In the genomic region with DNA sequence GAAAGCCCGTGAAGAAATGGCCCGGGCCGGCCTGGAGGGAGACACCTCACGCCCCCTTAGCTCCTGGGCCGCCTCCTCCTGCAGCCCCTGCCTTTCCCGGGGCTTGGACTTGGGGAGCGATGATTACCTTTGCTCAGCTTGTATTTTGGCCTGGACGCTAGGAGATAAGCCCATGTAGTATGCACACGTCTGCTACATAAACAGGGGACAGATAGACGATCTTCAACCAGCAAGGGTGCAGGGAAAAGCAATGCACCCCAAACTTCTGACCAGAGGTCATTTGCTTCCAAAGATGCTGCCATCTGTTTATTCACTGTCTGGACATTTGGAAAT, we compare ENCODE assay signal across 12 cellular contexts. TPM values are rescaled to one million over a fixed set of nuclear protein-coding genes. Genes with fewer than 3 reads are reported as not detected.
DNase-seq lines count a peak whose midpoint lies in the region; ATAC-seq, FAIRE-seq and TF ChIP-seq lines count a peak whose summit lies in the region.
"Had no signal": no experiment of that assay in that cellular context is flagged by ENCODE, and none has a peak within 500 bp of the region (broad histone marks: within the 10 kb centered on the region; RNA-seq: fewer than 3 reads in every experiment).

No MANE protein-coding gene starts in this region.

- no peaks in the 10 kb centered on the region for H3K79me1 ChIP-seq in H9 (ENCODE audit: insufficient read depth, low read depth, low read length, poor library complexity, severe bottlenecking)

- intact Hi-C loops in GM12878 (cut with micrococcal nuclease; ENCODE audit: unreplicated experiment): no loop called here

- H4K5ac ChIP-seq in H9 (ENCODE audit: insufficient read length, low read depth, low read length): no peak overlapping the region

- POLR2A ChIA-PET in GM12878 (lab: Charles Lee): interaction anchor here (0.6 to 11.3 kb wide), 5 partner anchors 13 to 1076 kb away, joined by 3 to 184 read pairs (median 29); no protein-coding TSS in a partner anchor

- RAD21 ChIA-PET in GM12878 (lab: Charles Lee; ENCODE audit: unreplicated experiment): interaction anchor here (1.3 to 6.3 kb wide), 4 partner anchors 13 to 68 kb away, joined by 3 to 117 read pairs (median 48); no protein-coding TSS in a partner anchor

- H3K27me3 ChIP-seq in H9 (ENCODE audit: insufficient read depth, low read length): peaks cover 40% of the 10 kb centered on the region
- H3K27me3 ChIP-seq in GM12878 (replicated peaks in 1 of 2; ENCODE audit: control insufficient read depth in 2 of 2, insufficient read depth in 2 of 2, low read length in 1 of 2): no peaks in the 10 kb centered on the region
- H3K27me3 ChIP-seq in neural progenitor cell: peaks cover 85% of the 10 kb centered on the region

- H4K91ac ChIP-seq in H9 (ENCODE audit: insufficient read length, low read depth, low read length): no peak overlapping the region

- TF ChIP-seq RAD21 in GM12878 (IDR thresholded peaks at IDR 0.05; ENCODE audit: insufficient read depth, low read depth, low read length): no peak

- no peaks in the 10 kb centered on the region for H3K9me3 ChIP-seq in H9 (ENCODE audit: control insufficient read depth, low read depth, low read length)
- H3K9me3 ChIP-seq in GM12878 (replicated peaks; ENCODE audit: control insufficient read depth, insufficient read depth, low read length): no peaks in the 10 kb centered on the region
- H3K9me3 ChIP-seq in neural progenitor cell (ENCODE audit: low read depth): no peaks in the 10 kb centered on the region

- H3K27me3 Mint-ChIP-seq in activated T-cell treated with anti-CD3 and anti-CD28 coated beads, Interleukin-2, amount 50 U/mL, for 4 hours (ENCODE audit: low read depth): peaks cover 51% of the 10 kb centered on the region
- H3K27me3 Mint-ChIP-seq in H9 (ENCODE audit: low read depth) (peaks cover 78% of the 10 kb centered on the region), neural progenitor cell (ENCODE audit: insufficient read depth, low read depth) (peaks cover 54% of the 10 kb centered on the region)

- H3K79me2 ChIP-seq in H9 (ENCODE audit: insufficient read depth, low read length) (peaks cover 3% of the 10 kb centered on the region; the same call in 1 of the 2 replicates), GM12878 (ENCODE audit: control insufficient read depth, insufficient read depth, low read length) (peaks cover 79% of the 10 kb centered on the region), neural progenitor cell (ENCODE audit: low read depth) (peaks cover 11% of the 10 kb centered on the region)

- H3K4me2 ChIP-seq in H9 (ENCODE audit: insufficient read depth, insufficient read length, low read length) (peak overlapping the region; percentile 65), GM12878 (ENCODE audit: control insufficient read depth, insufficient read depth) (peak overlapping the region; percentile 75), neural progenitor cell (peak overlapping the region; percentile 83)

- WGBS in H9 (ENCODE audit: extremely low coverage, insufficient read length, low lambda C conversion rate): no CpG with 5 or more reads among the region's 10 CpGs
- WGBS in GM12878 (ENCODE audit: insufficient coverage, insufficient replicate concordance, low lambda C conversion rate, missing lambda C conversion rate): 33% methylated on average over 10 of the region's 10 CpGs

- peaks cover 28% of the 10 kb centered on the region for H3K23me2 ChIP-seq in H9 (ENCODE audit: insufficient read length, low read depth, low read length, poor library complexity, severe bottlenecking)

- no peak overlapping the region for H2BK12ac ChIP-seq in H9 (ENCODE audit: insufficient read length, low read depth, low read length)

- no peak overlapping the region for H3K18ac ChIP-seq in H9 (ENCODE audit: insufficient read length, low read depth, low read length)

- H3K14ac ChIP-seq in H9 (ENCODE audit: insufficient read depth, low read length): no peak overlapping the region

- peaks cover 22% of the 10 kb centered on the region for H3K4me1 Mint-ChIP-seq in activated T-cell treated with anti-CD3 and anti-CD28 coated beads, Interleukin-2, amount 50 U/mL, for 4 hours (ENCODE audit: low read depth)
- peaks cover 27% of the 10 kb centered on the region in 2 experiments for H3K4me1 Mint-ChIP-seq in H9
- H3K4me1 Mint-ChIP-seq in neural progenitor cell: peaks cover 21% of the 10 kb centered on the region

- no peak overlapping the region for H2BK5ac ChIP-seq in H9 (ENCODE audit: insufficient read length, low read length)

- H3K36me3 ChIP-seq in GM12878 (ENCODE audit: control insufficient read depth in 2 of 2, insufficient read depth in 2 of 2, low read length in 1 of 2) (peaks cover 0 to 2% of the 10 kb centered on the region in 2 experiments; a peak in 2 of 4 replicates), neural progenitor cell (no peaks in the 10 kb centered on the region)

- H2BK20ac ChIP-seq in H9 (ENCODE audit: low read depth, low read length, poor library complexity, severe bottlenecking): no peak overlapping the region

- H3K4me3 ChIP-seq in GM12878 (peak overlapping the region; percentile 82), neural progenitor cell (peak overlapping the region; percentile 42)
- H3K4me3 ChIP-seq: SK-N-MC had no signal

- H3K36me3 Mint-ChIP-seq in activated T-cell treated with anti-CD3 and anti-CD28 coated beads, Interleukin-2, amount 50 U/mL, for 4 hours (ENCODE audit: insufficient read depth): no peaks in the 10 kb centered on the region
- no peaks in the 10 kb centered on the region; a peak in 2 of 7 replicates for H3K36me3 Mint-ChIP-seq in H9 (ENCODE audit: insufficient read depth in 1 of 3, low read depth in 3 of 3)
- no peaks in the 10 kb centered on the region for H3K36me3 Mint-ChIP-seq in neural progenitor cell
- H3K36me3 Mint-ChIP-seq: immature natural killer cell had no signal

- no peak overlapping the region for H3T11ph ChIP-seq in H9 (ENCODE audit: low read length)

- H3K27ac ChIP-seq in H9 (ENCODE audit: insufficient read length, low read depth, low read length): no peak overlapping the region
- H3K27ac ChIP-seq in GM12878 (ENCODE audit: control insufficient read depth, insufficient read depth): peak overlapping the region; percentile 66
- H3K27ac ChIP-seq in neural progenitor cell: no peak overlapping the region
- H3K27ac ChIP-seq: SK-N-MC had no signal

- H3F3A ChIP-seq in neural progenitor cell (ENCODE audit: low read depth): peaks cover 20% of the 10 kb centered on the region

- no peak for TF ChIP-seq EP300 in GM12878 (IDR thresholded peaks at IDR 0.05; ENCODE audit: borderline replicate concordance in 1 of 2, control insufficient read depth in 1 of 2, low read depth in 2 of 2, low read length in 2 of 2)

- H2BK120ac ChIP-seq in H9 (ENCODE audit: low read depth, low read length, poor library complexity, severe bottlenecking): no peak overlapping the region

- H4K8ac ChIP-seq in H9 (replicated peaks; ENCODE audit: insufficient read length, low read depth, low read length): no peak overlapping the region

- TF ChIP-seq CTCF in H9 (conservative IDR thresholded peaks at IDR 0.05) (no peak), GM12878 (IDR thresholded peaks at IDR 0.05 in 2 of 3, conservative IDR thresholded peaks at IDR 0.05 in 1 of 3; ENCODE audit: control insufficient read depth in 2 of 3, extremely low read depth in 1 of 3, insufficient read depth in 1 of 3, low read depth in 3 of 3, low read length in 3 of 3) (no peak), neural progenitor cell (IDR thresholded peaks at IDR 0.05) (no peak)

- SMC1A ChIA-PET in GM12878 (lab: Charles Lee; ENCODE audit: uncharacterized antibody, unreplicated experiment): interaction anchor here (5.8 to 7.7 kb wide), 3 partner anchors 13 to 24 kb away, joined by 53 to 117 read pairs (median 65); no protein-coding TSS in a partner anchor

- H3K56ac ChIP-seq in H9 (ENCODE audit: insufficient read length, low read depth, low read length): no peak overlapping the region

- no peaks in the 10 kb centered on the region for H3K9me3 Mint-ChIP-seq in activated T-cell treated with anti-CD3 and anti-CD28 coated beads, Interleukin-2, amount 50 U/mL, for 4 hours
- H3K9me3 Mint-ChIP-seq in H9 (peaks cover 0 to 2% of the 10 kb centered on the region in 2 experiments; a peak in 1 of 5 replicates), neural progenitor cell (peaks cover 2% of the 10 kb centered on the region)
- H3K9me3 Mint-ChIP-seq: immature natural killer cell had no signal

- H3K4me1 ChIP-seq in H9 (ENCODE audit: insufficient read depth, low read length) (no peaks in the 10 kb centered on the region), GM12878 (ENCODE audit: control insufficient read depth, insufficient read depth, low read length) (peaks cover 38% of the 10 kb centered on the region), neural progenitor cell (peaks cover 11% of the 10 kb centered on the region)

- no peak for FAIRE-seq in GM12878 (lab: Jason Lieb, UNC)
- FAIRE-seq: astrocyte had no signal

- H3K23ac ChIP-seq in H9 (ENCODE audit: insufficient read length, low read depth, low read length): no peak overlapping the region

- no peak overlapping the region; a peak in 1 of 7 replicates for H3K27ac Mint-ChIP-seq in H9
- H3K27ac Mint-ChIP-seq in neural progenitor cell: no peak overlapping the region
- H3K27ac Mint-ChIP-seq: immature natural killer cell had no signal

- ATAC-seq in activated T-cell treated with anti-CD3 and anti-CD28 coated beads, Interleukin-2, amount 50 U/mL, for 4 hours: no peak
- ATAC-seq in GM12878 (no peak), GM19351 (IDR thresholded peaks at IDR 0.05; ENCODE audit: unreplicated experiment) (no peak), GM21723 (IDR thresholded peaks at IDR 0.05; ENCODE audit: unreplicated experiment) (no peak), HG02885 (IDR thresholded peaks at IDR 0.05; ENCODE audit: poor library complexity, unreplicated experiment) (no peak)

- TSS peak; percentile 26 for BruUV-seq in GM12878 (replicated peaks; lab: Mats Ljungman, UMichigan)

- DNase-seq in activated T-cell treated with anti-CD3 and anti-CD28 coated beads, Interleukin-2, amount 50 U/mL, for 4 hours: no peak
- DNase-seq in activated T-cell treated with anti-CD3 and anti-CD28 coated beads, Interleukin-2, amount 50 U/mL, for 48 hours: no peak
- DNase-seq in H9: no peak
- no peak for DNase-seq in GM12878 (ENCODE audit: low read depth, low spot score)
- no peak for DNase-seq in neural progenitor cell (ENCODE audit: low spot score)
- DNase-seq: immature natural killer cell, midbrain had no signal

- H2AFZ ChIP-seq in H9 (ENCODE audit: low read length) (no peak overlapping the region), GM12878 (ENCODE audit: control insufficient read depth, low read depth, low read length) (peak overlapping the region; percentile 44), neural progenitor cell (replicated peaks) (no peak overlapping the region)

- no peak overlapping the region for H2BK15ac ChIP-seq in H9 (ENCODE audit: low read depth, low read length)

- in situ Hi-C loops in GM12878 (cut with MboI): no loop called here

- H3K4ac ChIP-seq in H9 (ENCODE audit: low read depth, low read length): no peak overlapping the region

- H3K9ac ChIP-seq in H9 (ENCODE audit: extremely low read depth, insufficient read length, low read length) (no peak overlapping the region), GM12878 (ENCODE audit: control insufficient read depth, insufficient read depth, low read length) (peak overlapping the region; percentile 82), neural progenitor cell (no peak overlapping the region)

- CTCF ChIA-PET in GM12878 (lab: Yijun Ruan, JAX): interaction anchor here (0.8 to 7.7 kb wide), 7 partner anchors 11 to 71 kb away, joined by 3 to 91 read pairs (median 4); no protein-coding TSS in a partner anchor

- no peak for TF ChIP-seq POLR2A in GM12878 (IDR thresholded peaks at IDR 0.05; ENCODE audit: low read depth, low read length)

- H2AK5ac ChIP-seq in H9 (ENCODE audit: insufficient read length, low read length): no peak overlapping the region

- H4K20me1 ChIP-seq in H9 (ENCODE audit: control insufficient read depth, insufficient read depth, insufficient read length): no peaks in the 10 kb centered on the region
- H4K20me1 ChIP-seq in GM12878 (ENCODE audit: control insufficient read depth, insufficient read depth): no peaks in the 10 kb centered on the region
- H4K20me1 ChIP-seq in neural progenitor cell (ENCODE audit: low read depth): peaks cover 39% of the 10 kb centered on the region

- peak overlapping the region; percentile 19 for H3K4me3 Mint-ChIP-seq in activated T-cell treated with anti-CD3 and anti-CD28 coated beads, Interleukin-2, amount 50 U/mL, for 4 hours
- H3K4me3 Mint-ChIP-seq in H9 (peak overlapping the region; percentile 55 to 56), neural progenitor cell (peak overlapping the region; percentile 65)

RNA-seq across cellular contexts. Expression of gene TP73, which starts 0.9 kb away (rescaled TPM):
- total RNA-seq in activated T-cell treated with anti-CD3 and anti-CD28 coated beads, Interleukin-2, amount 50 U/mL, for 4 hours: under 1 TPM; 0.05 to 0.16 (median 0.08) TPM
- total RNA-seq in H9 (2021) (4.7 and 4.9 TPM in 2 replicates), GM12878 (2014; rRNA removed) (18.6 and 20.4 TPM in 2 replicates), GM12878 (2014; rRNA removed; fragmentation: Illumina TruSeq; extraction: Trizol) (7.8 and 8.5 TPM in 2 replicates), GM12878 (2021) (49.6 and 54.2 TPM in 2 replicates), neural progenitor cell (ENCODE audit: low replicate concordance) (0.31 TPM in 1 of 2 replicates, not detected in the other)
- total RNA-seq in GM12878 (2013; cell fraction: nucleolus; rRNA removed): 89.6 and 102 TPM in 2 replicates
- 5.6 TPM for polyA plus RNA-seq in GM12878 (2011; ENCODE audit: low read depth)
- polyA plus RNA-seq in GM12878 (2011; rRNA removed) (3.3 and 6.5 TPM in 2 replicates), GM12878 (2014; fragmentation: Illumina TruSeq; extraction: Trizol) (3.4 and 9.3 TPM in 2 replicates), GM12878 (2014; fragmentation: Nextera tagmentation; extraction: Ambion mirVana) (under 1 TPM; 0.08 to 0.22 TPM), GM12878 (2014; rRNA removed) (20.4 and 28.7 TPM in 2 replicates), GM12878 (2016; fragmentation: Nextera tagmentation; extraction: Ambion mirVana) (10 to 100 TPM; 24.8 to 29.4 TPM)
- polyA plus RNA-seq in GM12878 (2011; cell fraction: cytosol; rRNA removed): 9.1 and 11.1 TPM in 2 replicates
- polyA plus RNA-seq in GM12878 (2011; cell fraction: nucleus; rRNA removed): 63.3 and 74.6 TPM in 2 replicates
- 19.5 and 20.0 TPM in 2 replicates for polyA plus RNA-seq in GM12878 (2012)
- 10.9 and 22.2 TPM in 2 replicates for polyA minus RNA-seq in GM12878 (2011; rRNA and poly(A)+ RNA removed)
- polyA minus RNA-seq in GM12878 (2011; cell fraction: cytosol; rRNA and poly(A)+ RNA removed): 13.4 and 15.6 TPM in 2 replicates
- polyA minus RNA-seq in GM12878 (2011; cell fraction: nucleus; rRNA and poly(A)+ RNA removed): 23.7 and 49.5 TPM in 2 replicates
- polyA plus RNA-seq: immature natural killer cell had no signal

RNA-seq across cellular contexts. Expression of gene WRAP73, which starts 3.3 kb away (rescaled TPM):
- 10 to 100 TPM; 32.7 to 36.3 (median 34.5) TPM for total RNA-seq in activated T-cell treated with anti-CD3 and anti-CD28 coated beads, Interleukin-2, amount 50 U/mL, for 4 hours
- 28.4 and 33.8 TPM in 2 replicates for total RNA-seq in H9 (2021)
- 44.4 and 44.8 TPM in 2 replicates for total RNA-seq in GM12878 (2013; cell fraction: nucleolus; rRNA removed)
- 41.9 and 49.1 TPM in 2 replicates for total RNA-seq in GM12878 (2014; rRNA removed)
- total RNA-seq in GM12878 (2014; rRNA removed; fragmentation: Illumina TruSeq; extraction: Trizol): 22.8 and 23.8 TPM in 2 replicates
- 37.8 and 44.4 TPM in 2 replicates for total RNA-seq in GM12878 (2021)
- 10.6 TPM for polyA plus RNA-seq in GM12878 (2011; ENCODE audit: low read depth)
- 28.7 and 49.1 TPM in 2 replicates for polyA plus RNA-seq in GM12878 (2011; rRNA removed)
- polyA plus RNA-seq in GM12878 (2011; cell fraction: cytosol; rRNA removed): 63.6 and 87.5 TPM in 2 replicates
- 186 and 229 TPM in 2 replicates for polyA plus RNA-seq in GM12878 (2011; cell fraction: nucleus; rRNA removed)
- 21.0 and 25.2 TPM in 2 replicates for polyA plus RNA-seq in GM12878 (2012)
- 13.8 and 46.8 TPM in 2 replicates for polyA plus RNA-seq in GM12878 (2014; fragmentation: Illumina TruSeq; extraction: Trizol)
- 1 to 10 TPM; 3.2 to 7.6 TPM for polyA plus RNA-seq in GM12878 (2014; fragmentation: Nextera tagmentation; extraction: Ambion mirVana)
- polyA plus RNA-seq in GM12878 (2014; rRNA removed): 65.8 and 72.6 TPM in 2 replicates
- polyA plus RNA-seq in GM12878 (2016; fragmentation: Nextera tagmentation; extraction: Ambion mirVana): 10 to 100 TPM; 52.5 to 58.5 TPM
- 22.7 and 36.0 TPM in 2 replicates for polyA minus RNA-seq in GM12878 (2011; rRNA and poly(A)+ RNA removed)
- polyA minus RNA-seq in GM12878 (2011; cell fraction: cytosol; rRNA and poly(A)+ RNA removed): 15.2 and 22.9 TPM in 2 replicates
- polyA minus RNA-seq in GM12878 (2011; cell fraction: nucleus; rRNA and poly(A)+ RNA removed): 34.2 and 49.2 TPM in 2 replicates
- 12.0 and 18.8 TPM in 2 replicates for total RNA-seq in neural progenitor cell (ENCODE audit: low replicate concordance)

RNA-seq across cellular contexts. Expression of gene TPRG1L, which starts 28.4 kb away (rescaled TPM):
- total RNA-seq in activated T-cell treated with anti-CD3 and anti-CD28 coated beads, Interleukin-2, amount 50 U/mL, for 4 hours: 10 to 100 TPM; 15.0 to 17.6 (median 16.0) TPM
- total RNA-seq in H9 (2021): 24.0 and 24.7 TPM in 2 replicates
- total RNA-seq in GM12878 (2013; cell fraction: nucleolus; rRNA removed): 3.6 and 3.8 TPM in 2 replicates
- 5.3 and 5.8 TPM in 2 replicates for total RNA-seq in GM12878 (2014; rRNA removed)
- 7.3 and 7.6 TPM in 2 replicates for total RNA-seq in GM12878 (2014; rRNA removed; fragmentation: Illumina TruSeq; extraction: Trizol)
- total RNA-seq in GM12878 (2021): 9.6 and 10.9 TPM in 2 replicates
- polyA plus RNA-seq in GM12878 (2011; ENCODE audit: low read depth): 11.2 TPM
- 14.6 and 16.5 TPM in 2 replicates for polyA plus RNA-seq in GM12878 (2011; rRNA removed)
- polyA plus RNA-seq in GM12878 (2011; cell fraction: cytosol; rRNA removed): 16.9 and 19.2 TPM in 2 replicates
- 5.5 and 7.1 TPM in 2 replicates for polyA plus RNA-seq in GM12878 (2011; cell fraction: nucleus; rRNA removed)
- polyA plus RNA-seq in GM12878 (2012): 15.3 TPM in 2 replicates
- 12.1 and 12.2 TPM in 2 replicates for polyA plus RNA-seq in GM12878 (2014; fragmentation: Illumina TruSeq; extraction: Trizol)
- 1 to 10 TPM; 1.5 to 5.2 TPM for polyA plus RNA-seq in GM12878 (2014; fragmentation: Nextera tagmentation; extraction: Ambion mirVana)
- polyA plus RNA-seq in GM12878 (2014; rRNA removed): 10.5 and 11.6 TPM in 2 replicates
- 1 to 10 TPM; 6.9 to 8.3 TPM for polyA plus RNA-seq in GM12878 (2016; fragmentation: Nextera tagmentation; extraction: Ambion mirVana)
- polyA minus RNA-seq in GM12878 (2011; rRNA and poly(A)+ RNA removed): 9.4 and 14.6 TPM in 2 replicates
- 5.7 and 6.7 TPM in 2 replicates for polyA minus RNA-seq in GM12878 (2011; cell fraction: cytosol; rRNA and poly(A)+ RNA removed)
- 1.6 and 3.5 TPM in 2 replicates for polyA minus RNA-seq in GM12878 (2011; cell fraction: nucleus; rRNA and poly(A)+ RNA removed)
- 10.6 and 11.5 TPM in 2 replicates for total RNA-seq in neural progenitor cell (ENCODE audit: low replicate concordance)

RNA-seq across cellular contexts. Expression of gene MEGF6, which starts 41.9 kb away (rescaled TPM):
- total RNA-seq in activated T-cell treated with anti-CD3 and anti-CD28 coated beads, Interleukin-2, amount 50 U/mL, for 4 hours: under 1 TPM; 0.43 to 0.98 (median 0.84) TPM
- total RNA-seq in H9 (2021) (19.9 and 21.3 TPM in 2 replicates), GM12878 (2014; rRNA removed) (not detected in 2 replicates), GM12878 (2014; rRNA removed; fragmentation: Illumina TruSeq; extraction: Trizol) (not detected in 2 replicates), GM12878 (2021) (0.32 and 0.41 TPM in 2 replicates), neural progenitor cell (ENCODE audit: low replicate concordance) (1.7 and 25.6 TPM in 2 replicates)
- total RNA-seq in GM12878 (2013; cell fraction: nucleolus; rRNA removed): 23.2 and 27.8 TPM in 2 replicates
- not detected for polyA plus RNA-seq in GM12878 (2011; ENCODE audit: low read depth)
- polyA plus RNA-seq in GM12878 (2011; rRNA removed) (0.06 TPM in 1 of 2 replicates, not detected in the other), GM12878 (2014; fragmentation: Illumina TruSeq; extraction: Trizol) (not detected in 2 replicates), GM12878 (2014; fragmentation: Nextera tagmentation; extraction: Ambion mirVana) (not detected), GM12878 (2014; rRNA removed) (0.01 and 0.03 TPM in 2 replicates), GM12878 (2016; fragmentation: Nextera tagmentation; extraction: Ambion mirVana) (not detected)
- 0.03 TPM in 2 replicates for polyA plus RNA-seq in GM12878 (2011; cell fraction: cytosol; rRNA removed)
- polyA plus RNA-seq in GM12878 (2011; cell fraction: nucleus; rRNA removed): 1.6 and 1.8 TPM in 2 replicates
- polyA plus RNA-seq in GM12878 (2012): 0.20 and 0.24 TPM in 2 replicates
- 0.05 TPM in 1 of 2 replicates, not detected in the other for polyA minus RNA-seq in GM12878 (2011; rRNA and poly(A)+ RNA removed)
- polyA minus RNA-seq in GM12878 (2011; cell fraction: cytosol; rRNA and poly(A)+ RNA removed): 0.21 and 0.27 TPM in 2 replicates
- polyA minus RNA-seq in GM12878 (2011; cell fraction: nucleus; rRNA and poly(A)+ RNA removed): 0.19 and 0.24 TPM in 2 replicates
